In the genomic region with DNA sequence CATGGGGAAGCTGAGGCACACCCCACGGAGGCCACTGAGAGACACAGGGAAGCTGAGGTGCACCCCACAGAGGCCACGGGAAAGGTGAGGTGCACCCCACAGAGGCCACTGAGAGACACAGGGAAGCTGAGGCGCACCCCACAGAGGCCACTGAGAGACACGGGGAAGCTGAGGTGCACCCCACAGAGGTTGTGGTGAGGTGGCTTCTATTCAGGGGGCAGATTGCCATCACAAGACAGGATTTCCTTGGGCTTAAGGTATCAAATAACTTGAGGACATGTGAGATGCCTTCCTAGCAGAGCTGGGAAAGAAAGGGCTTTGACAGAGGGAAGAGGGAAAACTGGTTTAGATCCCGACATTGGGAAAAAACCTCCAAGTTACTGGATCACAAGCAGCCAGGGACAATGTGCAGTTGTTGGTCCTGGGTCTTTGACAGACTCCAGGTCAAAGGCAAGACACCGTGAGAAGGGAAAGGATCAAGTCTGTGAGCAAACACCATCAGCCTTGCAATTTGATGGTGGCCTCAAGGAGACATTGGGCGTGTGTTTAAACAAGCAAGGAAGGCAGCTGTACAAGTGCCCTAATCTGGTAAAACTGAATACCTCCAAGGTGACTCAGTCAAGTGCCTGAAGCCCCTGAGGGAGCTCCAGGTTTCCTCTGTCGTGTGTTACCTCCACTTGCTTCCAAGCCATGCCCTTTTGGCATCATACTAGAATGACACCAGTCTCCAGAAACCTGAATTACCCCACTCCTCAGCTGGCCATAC, we compare ENCODE assay signal across 10 cellular contexts.
A peak's percentile ranks its signal among the peaks of the same experiment; 100 is the strongest.
DNase-seq lines count a peak whose midpoint lies in the region; ATAC-seq and TF ChIP-seq lines count a peak whose summit lies in the region.
"Had no signal": no experiment of that assay in that cellular context is flagged by ENCODE, and none has a peak within 500 bp of the region (broad histone marks: within the 10 kb centered on the region; RNA-seq: fewer than 3 reads in every experiment).

No MANE protein-coding gene starts in this region.

- peaks cover 9 to 46% (median 40%) of the 10 kb centered on the region in 9 donors for H3K4me1 ChIP-seq in heart right ventricle
- peaks cover 13% of the 10 kb centered on the region for H3K4me1 ChIP-seq in mucosa of descending colon (ENCODE audit: low read depth)
- H3K4me1 ChIP-seq in aorta (ENCODE audit: control insufficient read depth in 1 of 2, insufficient read depth in 2 of 2, low read length in 2 of 2), result peaks cover 1 to 4% of the 10 kb centered on the region in 2 donors
- H3K4me1 ChIP-seq: pancreas had no signal

- DNase-seq in heart right ventricle (no peak), Right ventricle myocardium superior (no peak), choroid plexus epithelial cell (ENCODE audit: low read depth) (peak; percentile 31), mucosa of descending colon (peak in 1 of 3 donors; percentile 37), aorta (no peak), ecto neural progenitor cell (ENCODE audit: low spot score) (no peak), NCI-H82 treated with DMSO at 0.1 percent for 48 hours (lab: John Stamatoyannopoulos, UW; ENCODE audit: unreplicated experiment) (no peak)
- no peak for DNase-seq in effector CD4-positive, alpha-beta T cell
- DNase-seq: NCI-H1105 treated with DMSO at 0.1 percent for 48 hours had no signal

- TF ChIP-seq CTCF in heart right ventricle (IDR thresholded peaks at IDR 0.05), result no peak
- TF ChIP-seq CTCF in choroid plexus epithelial cell (conservative IDR thresholded peaks at IDR 0.05; ENCODE audit: low read depth, low read length), result no peak
- TF ChIP-seq CTCF in mucosa of descending colon (IDR thresholded peaks at IDR 0.05), result no peak

- intact Hi-C loops in heart right ventricle (cut with DNase I), result no loop called here
- intact Hi-C loops in Right ventricle myocardium superior (cut with DNase I), result no loop called here
- intact Hi-C loops in mucosa of descending colon (cut with DNase I, micrococcal nuclease), result no loop called here
- intact Hi-C loops in aorta (cut with DNase I), result loop anchor here in 1 of 2 donors (10.0 kb wide), 1 partner anchor 201 kb away; no protein-coding TSS in a partner anchor

- H3K36me3 ChIP-seq in heart right ventricle, result peaks cover 0 to 17% (median 0%) of the 10 kb centered on the region in 9 donors
- H3K36me3 ChIP-seq in mucosa of descending colon (ENCODE audit: low read depth), result no peaks in the 10 kb centered on the region
- no peaks in the 10 kb centered on the region for H3K36me3 ChIP-seq in aorta (ENCODE audit: control insufficient read depth in 1 of 2, insufficient read depth in 2 of 2, low read length in 1 of 2)
- H3K36me3 ChIP-seq: pancreas had no signal

- peak overlapping the region; percentile 26 to 80 (median 73) for H3K27ac ChIP-seq in heart right ventricle
- H3K27ac ChIP-seq in aorta (ENCODE audit: low read depth in 1 of 2, low read length in 2 of 2), result peak overlapping the region; percentile 19 to 85
- H3K27ac ChIP-seq: pancreas had no signal

- 85 to 92% methylated on average over 8 of the region's 8 CpGs for WGBS in heart right ventricle, 2 donors
- 77 to 78% methylated on average over 8 of the region's 8 CpGs for WGBS in aorta, 2 donors

- H3K27me3 ChIP-seq in heart right ventricle (no peaks in the 10 kb centered on the region), aorta (ENCODE audit: control insufficient read depth in 1 of 2, insufficient read depth in 2 of 2, low read length in 1 of 2) (no peaks in the 10 kb centered on the region)
- H3K27me3 ChIP-seq: pancreas had no signal

- H3K9me3 ChIP-seq in heart right ventricle, result no peaks in the 10 kb centered on the region
- no peaks in the 10 kb centered on the region for H3K9me3 ChIP-seq in mucosa of descending colon
- no peaks in the 10 kb centered on the region for H3K9me3 ChIP-seq in aorta (ENCODE audit: control insufficient read depth, low read length)
- H3K9me3 ChIP-seq: pancreas had no signal

- H3K4me3 ChIP-seq in heart right ventricle (no peak overlapping the region), choroid plexus epithelial cell (ENCODE audit: low read depth, low read length) (no peak overlapping the region), mucosa of descending colon (no peak overlapping the region), aorta (ENCODE audit: low read length in 2 of 2) (no peak overlapping the region)
- H3K4me3 ChIP-seq: pancreas had no signal

- ATAC-seq in heart right ventricle (peak in 2 of 8 donors; percentile 2), Right ventricle myocardium superior (ENCODE audit: poor library complexity) (no peak), mucosa of descending colon (peak; percentile 83), aorta (ENCODE audit: low FRiP score) (peak; percentile 9)
